Comparison of ENCODE assay signal across 1 cellular context in the genomic region with DNA sequence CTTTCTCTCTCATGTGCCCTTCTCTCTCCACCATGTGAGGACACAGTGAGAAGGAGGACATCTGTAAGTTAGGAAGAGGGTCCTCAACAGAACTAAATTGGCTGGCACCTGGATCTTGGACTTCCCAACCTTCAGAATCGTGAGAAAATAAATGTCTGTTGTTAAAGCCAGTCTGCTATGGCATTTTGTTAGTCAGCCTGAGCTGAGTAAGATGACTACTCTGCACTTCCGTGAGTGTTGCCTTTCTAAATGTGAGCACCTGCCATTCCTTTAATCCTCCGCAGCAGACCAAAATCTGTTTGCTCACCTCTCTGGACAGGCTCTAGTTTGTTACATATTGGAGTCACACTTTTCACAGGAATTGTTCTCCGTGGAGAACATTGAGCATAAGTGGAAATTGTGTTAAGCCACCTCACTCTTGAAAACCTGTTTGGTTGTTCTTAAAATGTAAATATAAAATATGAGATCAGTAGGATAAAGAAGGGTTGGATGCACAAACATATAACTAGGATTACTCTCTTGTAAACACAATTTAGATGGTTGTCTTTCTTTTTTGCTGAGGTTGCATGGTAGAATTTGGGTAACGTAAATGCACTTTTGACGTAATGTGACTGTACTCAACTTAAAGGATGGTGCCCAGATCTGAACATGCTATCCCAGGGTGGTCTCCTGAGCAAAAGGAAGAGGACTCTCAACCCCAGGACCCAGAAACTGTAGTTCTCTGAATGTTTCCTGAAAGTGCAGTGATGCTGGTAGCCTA.
TF ChIP-seq lines count a peak whose summit lies in the region.

No MANE protein-coding gene starts in this region.

TF ChIP-seq in GM23338, 12 proteins besides CTCF, POLR2A, EP300 and RAD21 (continued from another document):
- no peak for TF ChIP-seq ZNF462 (CRISPR knock-in tag; IDR thresholded peaks at IDR 0.05)
- no peak for TF ChIP-seq ZNF114 (CRISPR knock-in tag; IDR thresholded peaks at IDR 0.05)
